Comparison of ENCODE assay signal across 10 cellular contexts in the genomic region with DNA sequence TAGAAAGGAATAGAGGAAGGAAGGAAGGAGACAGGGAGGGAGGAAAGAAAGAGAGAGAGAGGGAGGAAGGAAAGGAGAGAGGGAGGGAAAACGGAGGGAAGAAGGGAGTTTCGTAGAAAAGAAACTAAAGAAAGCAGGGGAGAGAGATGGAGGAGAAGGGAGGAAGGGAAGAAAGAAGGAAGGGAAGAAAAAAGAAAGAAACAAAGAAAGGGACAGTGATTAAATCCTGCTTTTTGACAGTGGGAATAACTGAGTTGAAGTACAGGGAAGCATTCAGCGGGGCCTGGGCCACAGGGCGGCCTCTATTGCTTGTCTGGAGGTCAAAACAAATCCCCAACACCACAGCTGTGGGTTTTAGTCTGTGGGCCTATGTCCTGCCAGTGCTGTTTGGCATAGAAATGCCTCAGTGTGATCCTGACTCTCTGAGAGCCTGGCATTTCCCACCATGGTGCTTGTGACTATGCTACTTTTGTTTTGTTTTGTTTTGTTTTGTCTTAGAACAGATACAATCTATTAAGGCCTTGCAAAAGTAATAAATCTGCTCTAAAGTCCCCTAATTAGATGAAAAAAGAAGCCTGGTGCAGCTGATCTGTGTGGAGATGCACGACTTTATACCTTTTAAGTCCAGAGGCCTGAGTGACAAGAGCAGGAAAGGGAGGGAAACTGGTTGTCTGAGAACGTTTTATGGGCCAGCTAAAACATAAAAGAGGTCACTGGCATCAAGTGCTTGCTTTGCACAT. TPM values are rescaled to one million over a fixed set of nuclear protein-coding genes. Genes with fewer than 3 reads are reported as not detected.
DNase-seq lines count a peak whose midpoint lies in the region; ATAC-seq and TF ChIP-seq lines count a peak whose summit lies in the region.
"Had no signal": no experiment of that assay in that cellular context is flagged by ENCODE, and none has a peak within 500 bp of the region (broad histone marks: within the 10 kb centered on the region; RNA-seq: fewer than 3 reads in every experiment).

No MANE protein-coding gene starts in this region.

- no peaks in the 10 kb centered on the region for H3K36me3 Mint-ChIP-seq in Caco-2 (ENCODE audit: insufficient read depth, unreplicated experiment)

- H3K4me1 ChIP-seq in Caco-2 (peaks cover 20% of the 10 kb centered on the region), SJSA1 (replicated peaks) (peaks cover 31% of the 10 kb centered on the region), esophagus muscularis mucosa (peaks cover 27 to 34% (median 31%) of the 10 kb centered on the region in 4 donors)

- no peak for TF ChIP-seq POLR2A in esophagus muscularis mucosa (IDR thresholded peaks at IDR 0.05; ENCODE audit: low read depth)

- CTCF ChIA-PET in Caco-2 (lab: Charles Lee) = no interaction called here

- POLR2A ChIA-PET in Caco-2 (lab: Charles Lee) = no interaction called here

- no peaks in the 10 kb centered on the region for H3K27me3 ChIP-seq in Caco-2 (replicated peaks; ENCODE audit: control insufficient read depth, insufficient read depth, low read length)
- no peaks in the 10 kb centered on the region for H3K27me3 ChIP-seq in SJSA1 (replicated peaks)
- no peaks in the 10 kb centered on the region for H3K27me3 ChIP-seq in esophagus muscularis mucosa

- H3K27me3 Mint-ChIP-seq in Caco-2 (ENCODE audit: insufficient read depth, unreplicated experiment) = no peaks in the 10 kb centered on the region

- BruUV-seq in Caco-2 (replicated peaks; lab: Mats Ljungman, UMichigan) = no TSS peak

- TF ChIP-seq EP300 in esophagus muscularis mucosa (IDR thresholded peaks at IDR 0.05) = no peak

- H3K36me3 ChIP-seq in Caco-2 (ENCODE audit: control insufficient read depth, insufficient read depth, low read length) = no peaks in the 10 kb centered on the region
- no peaks in the 10 kb centered on the region for H3K36me3 ChIP-seq in SJSA1
- no peaks in the 10 kb centered on the region for H3K36me3 ChIP-seq in esophagus muscularis mucosa

- no peak overlapping the region for H3K4me3 Mint-ChIP-seq in Caco-2 (ENCODE audit: unreplicated experiment)
- H3K4me3 Mint-ChIP-seq: neural crest cell had no signal

- intact Hi-C loops in Caco-2 (cut with micrococcal nuclease; ENCODE audit: unreplicated experiment) (no loop called here), esophagus muscularis mucosa (cut with DNase I) (no loop called here)

- H3K4me3 ChIP-seq in Caco-2 (ENCODE audit: low read depth, low read length) (no peak overlapping the region), SJSA1 (no peak overlapping the region), esophagus muscularis mucosa (no peak overlapping the region)

- peak overlapping the region; percentile 7 for H3K27ac Mint-ChIP-seq in Caco-2 (ENCODE audit: unreplicated experiment)

- H3K27ac ChIP-seq in SJSA1 (peak overlapping the region; percentile 87), esophagus muscularis mucosa (replicated peaks in 1 of 4) (peak overlapping the region; percentile 77 to 85 (median 83))
- H3K27ac ChIP-seq: KMS-11 had no signal

- WGBS in esophagus muscularis mucosa = 69% methylated on average over 6 of the region's 6 CpGs

- ATAC-seq in HG02678 (IDR thresholded peaks at IDR 0.05; ENCODE audit: unreplicated experiment) = no peak
- ATAC-seq in GM21529 (IDR thresholded peaks at IDR 0.05; ENCODE audit: unreplicated experiment) = no peak

- TF ChIP-seq CTCF in Caco-2 (IDR thresholded peaks at IDR 0.05; ENCODE audit: insufficient read depth in 1 of 2, low read depth in 1 of 2, low read length in 1 of 2, severe bottlenecking in 1 of 2, unreplicated experiment in 1 of 2) (no peak), esophagus muscularis mucosa (IDR thresholded peaks at IDR 0.05) (no peak)

- peaks cover 16% of the 10 kb centered on the region for H3K9me3 Mint-ChIP-seq in Caco-2 (ENCODE audit: unreplicated experiment)

- H3K4me1 Mint-ChIP-seq in Caco-2 (ENCODE audit: low read depth, unreplicated experiment) = peaks cover 19% of the 10 kb centered on the region

- no peak for DNase-seq in Caco-2
- DNase-seq in SJSA1 (ENCODE audit: low read depth in 1 of 2, low spot score in 2 of 2) = peak in 1 of 2 experiments; percentile 49
- peak; percentile 17 for DNase-seq in esophagus muscularis mucosa (ENCODE audit: extremely low spot score)
- peak; percentile 80 for DNase-seq in pons (ENCODE audit: low spot score)
- DNase-seq in SW480 (ENCODE audit: low spot score) = no peak
- DNase-seq in epidermal melanocyte (ENCODE audit: insufficient read length, low spot score) = no peak

- H3K9me3 ChIP-seq in Caco-2 (no peaks in the 10 kb centered on the region), SJSA1 (replicated peaks) (no peaks in the 10 kb centered on the region), esophagus muscularis mucosa (no peaks in the 10 kb centered on the region)

RNA-seq across cellular contexts. Expression of a gene that starts 40.0 kb away (rescaled TPM):
- total RNA-seq in Caco-2 (2022) (not detected in 2 replicates), esophagus muscularis mucosa (under 1 TPM in 3 of 4 donors, not detected in 1; 0.19 to 0.92 (median 0.66) TPM)
- not detected in 2 replicates for total RNA-seq in SJSA1 (2014; rRNA removed; shearing (Covaris generic))
- total RNA-seq: neural crest cell had no signal

Comparison
In these comparisons a context has a peak if more than half of its experiments do, and no peak if none do; other contexts are left out.
1. DNase-seq: peak in esophagus muscularis mucosa (single experiment) and pons (single experiment); none in Caco-2 (0 of 2), SW480 (single experiment) and epidermal melanocyte (single experiment).